In the genomic region with DNA sequence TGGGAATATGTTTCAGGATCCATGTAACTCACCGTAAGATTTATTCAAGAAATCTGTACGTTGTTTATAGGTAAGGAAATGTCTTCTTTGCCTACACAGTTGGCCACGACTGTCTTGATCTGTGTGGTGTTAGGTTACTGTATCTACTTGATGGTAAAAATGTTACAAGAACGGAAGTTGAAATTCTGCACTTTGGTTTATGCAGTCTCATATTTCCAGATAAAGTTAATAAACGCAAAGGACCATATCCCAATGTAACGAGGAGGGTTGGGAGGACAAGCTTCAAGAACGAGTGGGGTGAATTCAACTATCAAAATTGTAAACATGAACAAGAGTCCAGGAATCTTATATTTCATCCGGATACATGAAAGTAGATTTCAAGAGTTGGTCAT, we compare ENCODE assay signal across 8 cellular contexts. TPM values are rescaled to one million over a fixed set of nuclear protein-coding genes. Genes with fewer than 3 reads are reported as not detected.
DNase-seq lines count a peak whose midpoint lies in the region; ATAC-seq, FAIRE-seq and TF ChIP-seq lines count a peak whose summit lies in the region.

No MANE protein-coding gene starts in this region.

- TF ChIP-seq POLR2A in H54 (IDR thresholded peaks at IDR 0.05; ENCODE audit: low read depth, low read length) = no peak

- peak overlapping the region; percentile 84 for H3K4me2 ChIP-seq in SU-DHL-6 (ENCODE audit: low read depth, low read length, poor library complexity, severe bottlenecking)

- H3K9me3 ChIP-seq in SU-DHL-6 (ENCODE audit: insufficient read depth, low read length) (no peaks in the 10 kb centered on the region), psoas muscle (no peaks in the 10 kb centered on the region)

- ATAC-seq in psoas muscle = no peak

- peak overlapping the region; percentile 74 for H3K9ac ChIP-seq in SU-DHL-6 (ENCODE audit: low read length)

- H3K36me3 ChIP-seq in SU-DHL-6 (ENCODE audit: low read length) = no peaks in the 10 kb centered on the region
- H3K36me3 ChIP-seq in psoas muscle (ENCODE audit: insufficient read depth in 1 of 2, low read depth in 1 of 2) = no peaks in the 10 kb centered on the region

- DNase-seq in H54 (ENCODE audit: insufficient read length, low spot score) (no peak), fibroblast of peridontal ligament (ENCODE audit: extremely low read depth) (peak; percentile 38), psoas muscle (no peak), NCI-H446 treated with DMSO at 0.1 percent for 48 hours (lab: John Stamatoyannopoulos, UW) (no peak), anterior cingulate cortex (lab: John Stamatoyannopoulos, UW) (no peak)
- no peak for DNase-seq in stimulated activated CD4-positive, alpha-beta T cell treated with anti-CD3 and anti-CD28 coated beads, Interleukin-1b, Interleukin-23, amount 100 ng/mL, for 48 hours
- DNase-seq in activated effector memory CD4-positive, alpha-beta T cell treated with Interleukin-2 at 50 U/mL for 16 hours = no peak

- 9 to 13% (median 12%) methylated on average over 8 of the region's 8 CpGs for WGBS in psoas muscle, 3 donors

- no peaks in the 10 kb centered on the region for H4K20me1 ChIP-seq in SU-DHL-6 (ENCODE audit: low read depth, low read length)

- FAIRE-seq in H54 (lab: Jason Lieb, UNC) = peak; percentile 15

- TF ChIP-seq CTCF in SU-DHL-6 (IDR thresholded peaks at IDR 0.05; ENCODE audit: insufficient read depth, low read length, poor library complexity, severe bottlenecking) (no peak), psoas muscle (IDR thresholded peaks at IDR 0.05) (no peak)

- peak overlapping the region; percentile 76 for H3K4me3 ChIP-seq in SU-DHL-6 (ENCODE audit: insufficient read depth, low read length, poor library complexity, severe bottlenecking)
- peak overlapping the region; percentile 81 for H3K4me3 ChIP-seq in psoas muscle

- intact Hi-C loops in psoas muscle (cut with DNase I) = loop anchor here in 1 of 2 donors (5.0 kb wide), 1 partner anchor 47 kb away; no protein-coding TSS in a partner anchor

- H2AFZ ChIP-seq in SU-DHL-6 (ENCODE audit: low read depth, low read length, severe bottlenecking) = peak overlapping the region; percentile 60

- H3K79me2 ChIP-seq in SU-DHL-6 (ENCODE audit: insufficient read depth, low read length) = peaks cover 23% of the 10 kb centered on the region; the same call in 1 of the 2 replicates

- no peaks in the 10 kb centered on the region for H3K27me3 ChIP-seq in SU-DHL-6 (ENCODE audit: low read length)
- no peaks in the 10 kb centered on the region for H3K27me3 ChIP-seq in psoas muscle (ENCODE audit: insufficient read depth in 3 of 3, low read length in 2 of 3)

- peak overlapping the region; percentile 69 for H3K27ac ChIP-seq in SU-DHL-6 (ENCODE audit: low read depth, low read length)
- peak overlapping the region; percentile 99 for H3K27ac ChIP-seq in psoas muscle

- H3F3A ChIP-seq in SU-DHL-6 (ENCODE audit: insufficient read depth) = no peaks in the 10 kb centered on the region

- H3K4me1 ChIP-seq in psoas muscle = peaks cover 57% of the 10 kb centered on the region

- H3K9me2 ChIP-seq in SU-DHL-6 (replicated peaks; ENCODE audit: insufficient read depth, low read length) = no peaks in the 10 kb centered on the region

RNA-seq across cellular contexts. Expression of gene USF3, which starts 1.0 kb away (rescaled TPM):
- 10 to 100 TPM; 17.2 to 35.4 (median 28.4) TPM for total RNA-seq in psoas muscle
- polyA plus RNA-seq in psoas muscle = 10 to 100 TPM in 1 of 3 donors, 1 to 10 TPM in 2; 6.3 to 20.4 (median 9.3) TPM

RNA-seq across cellular contexts. Expression of gene NAA50, which starts 50.6 kb away (rescaled TPM):
- 100 to 1,000 TPM; 180 to 337 (median 270) TPM for total RNA-seq in psoas muscle
- polyA plus RNA-seq in psoas muscle = 100 to 1,000 TPM; 144 to 495 (median 216) TPM

RNA-seq across cellular contexts. Expression of gene ATP6V1A, which starts 51.4 kb away (rescaled TPM):
- 10 to 100 TPM; 15.3 to 20.6 (median 17.1) TPM for total RNA-seq in psoas muscle
- polyA plus RNA-seq in psoas muscle = 10 to 100 TPM in 1 of 3 donors, 1 to 10 TPM in 2; 4.2 to 19.5 (median 6.9) TPM
